Comparison of ENCODE assay signal across 1 cellular context in genomic region chr1:53992085-53992874, GRCh38.
TF ChIP-seq lines count a peak whose summit lies in the region.

No MANE protein-coding gene starts in this region.

TF ChIP-seq in HepG2, 621 proteins besides CTCF, POLR2A, EP300 and RAD21 (continued from another document and continues in another):
- TF ChIP-seq CEBPZ (IDR thresholded peaks at IDR 0.05; ENCODE audit: low read length) (no peak), MAFK (conservative IDR thresholded peaks at IDR 0.05 in 1 of 2, IDR thresholded peaks at IDR 0.05 in 1 of 2; ENCODE audit: low read length in 2 of 2) (no peak), GFI1 (CRISPR knock-in tag; IDR thresholded peaks at IDR 0.05; ENCODE audit: borderline replicate concordance) (no peak), ZBTB10 (CRISPR knock-in tag; IDR thresholded peaks at IDR 0.05; ENCODE audit: borderline replicate concordance) (no peak), MIER2 (CRISPR knock-in tag; IDR thresholded peaks at IDR 0.05) (no peak), ZNF350 (CRISPR knock-in tag; IDR thresholded peaks at IDR 0.05; ENCODE audit: borderline replicate concordance, low read depth) (0 out of 2 replicates have a peak, but pooled peaks have one; percentile 40), ZNF670 (CRISPR knock-in tag; IDR thresholded peaks at IDR 0.05; ENCODE audit: borderline replicate concordance) (no peak), PLRG1 (conservative IDR thresholded peaks at IDR 0.05) (no peak), HMGXB4 (CRISPR knock-in tag; IDR thresholded peaks at IDR 0.05; ENCODE audit: borderline replicate concordance in 1 of 2, low read depth in 1 of 2) (0 out of 4 replicates have a peak, but pooled peaks of 1 of the 2 experiments have one; percentile 56), MYPOP (CRISPR knock-in tag; IDR thresholded peaks at IDR 0.05) (no peak), NAIF1 (CRISPR knock-in tag; IDR thresholded peaks at IDR 0.05; ENCODE audit: borderline replicate concordance) (no peak), ZFP90 (CRISPR knock-in tag; IDR thresholded peaks at IDR 0.05; ENCODE audit: borderline replicate concordance) (no peak), MLXIP (CRISPR knock-in tag; IDR thresholded peaks at IDR 0.05; ENCODE audit: borderline replicate concordance) (no peak), SAP130 (CRISPR knock-in tag; IDR thresholded peaks at IDR 0.05; ENCODE audit: low read depth) (0 out of 2 replicates have a peak, but pooled peaks have one; percentile 28), MTA3 (CRISPR knock-in tag; IDR thresholded peaks at IDR 0.05) (no peak), JARID2 (CRISPR knock-in tag; IDR thresholded peaks at IDR 0.05; ENCODE audit: insufficient replicate concordance) (no peak), ZNF83 (CRISPR knock-in tag; IDR thresholded peaks at IDR 0.05; ENCODE audit: borderline replicate concordance) (no peak), ZNF335 (CRISPR knock-in tag; IDR thresholded peaks at IDR 0.05) (no peak), CHCHD3 (CRISPR knock-in tag; IDR thresholded peaks at IDR 0.05) (no peak), ZNF205 (CRISPR knock-in tag; IDR thresholded peaks at IDR 0.05) (0 out of 2 replicates have a peak, but pooled peaks have one; percentile 24), ZFP82 (CRISPR knock-in tag; IDR thresholded peaks at IDR 0.05; ENCODE audit: borderline replicate concordance) (no peak), ELK4 (CRISPR knock-in tag; IDR thresholded peaks at IDR 0.05; ENCODE audit: borderline replicate concordance) (no peak), PPARG (CRISPR knock-in tag; conservative IDR thresholded peaks at IDR 0.05) (no peak), SOX6 (IDR thresholded peaks at IDR 0.05) (no peak), SOX6 (CRISPR knock-in tag; IDR thresholded peaks at IDR 0.05) (no peak), KMT2B (CRISPR knock-in tag; IDR thresholded peaks at IDR 0.05) (0 out of 2 replicates have a peak, but pooled peaks have one; percentile 23), PRDM10 (CRISPR knock-in tag; IDR thresholded peaks at IDR 0.05; ENCODE audit: low read depth) (no peak), HDAC2 (CRISPR knock-in tag; IDR thresholded peaks at IDR 0.05) (0 out of 2 replicates have a peak, but pooled peaks have one; percentile 8), CREB1 (IDR thresholded peaks at IDR 0.05) (no peak), CREB1 (CRISPR knock-in tag; IDR thresholded peaks at IDR 0.05) (no peak), ZNF614 (CRISPR knock-in tag; IDR thresholded peaks at IDR 0.05; ENCODE audit: borderline replicate concordance) (no peak)
- TF ChIP-seq, protein P1, sequence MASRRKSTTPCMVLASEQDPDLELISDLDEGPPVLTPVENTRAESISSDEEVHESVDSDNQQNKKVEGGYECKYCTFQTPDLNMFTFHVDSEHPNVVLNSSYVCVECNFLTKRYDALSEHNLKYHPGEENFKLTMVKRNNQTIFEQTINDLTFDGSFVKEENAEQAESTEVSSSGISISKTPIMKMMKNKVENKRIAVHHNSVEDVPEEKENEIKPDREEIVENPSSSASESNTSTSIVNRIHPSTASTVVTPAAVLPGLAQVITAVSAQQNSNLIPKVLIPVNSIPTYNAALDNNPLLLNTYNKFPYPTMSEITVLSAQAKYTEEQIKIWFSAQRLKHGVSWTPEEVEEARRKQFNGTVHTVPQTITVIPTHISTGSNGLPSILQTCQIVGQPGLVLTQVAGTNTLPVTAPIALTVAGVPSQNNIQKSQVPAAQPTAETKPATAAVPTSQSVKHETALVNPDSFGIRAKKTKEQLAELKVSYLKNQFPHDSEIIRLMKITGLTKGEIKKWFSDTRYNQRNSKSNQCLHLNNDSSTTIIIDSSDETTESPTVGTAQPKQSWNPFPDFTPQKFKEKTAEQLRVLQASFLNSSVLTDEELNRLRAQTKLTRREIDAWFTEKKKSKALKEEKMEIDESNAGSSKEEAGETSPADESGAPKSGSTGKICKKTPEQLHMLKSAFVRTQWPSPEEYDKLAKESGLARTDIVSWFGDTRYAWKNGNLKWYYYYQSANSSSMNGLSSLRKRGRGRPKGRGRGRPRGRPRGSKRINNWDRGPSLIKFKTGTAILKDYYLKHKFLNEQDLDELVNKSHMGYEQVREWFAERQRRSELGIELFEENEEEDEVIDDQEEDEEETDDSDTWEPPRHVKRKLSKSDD (CRISPR knock-in tag; IDR thresholded peaks at IDR 0.05; ENCODE audit: low read depth), result no peak
- TF ChIP-seq, protein P2, sequence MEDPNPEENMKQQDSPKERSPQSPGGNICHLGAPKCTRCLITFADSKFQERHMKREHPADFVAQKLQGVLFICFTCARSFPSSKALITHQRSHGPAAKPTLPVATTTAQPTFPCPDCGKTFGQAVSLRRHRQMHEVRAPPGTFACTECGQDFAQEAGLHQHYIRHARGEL (CRISPR knock-in tag; IDR thresholded peaks at IDR 0.05), result no peak
- TF ChIP-seq, protein P3, sequence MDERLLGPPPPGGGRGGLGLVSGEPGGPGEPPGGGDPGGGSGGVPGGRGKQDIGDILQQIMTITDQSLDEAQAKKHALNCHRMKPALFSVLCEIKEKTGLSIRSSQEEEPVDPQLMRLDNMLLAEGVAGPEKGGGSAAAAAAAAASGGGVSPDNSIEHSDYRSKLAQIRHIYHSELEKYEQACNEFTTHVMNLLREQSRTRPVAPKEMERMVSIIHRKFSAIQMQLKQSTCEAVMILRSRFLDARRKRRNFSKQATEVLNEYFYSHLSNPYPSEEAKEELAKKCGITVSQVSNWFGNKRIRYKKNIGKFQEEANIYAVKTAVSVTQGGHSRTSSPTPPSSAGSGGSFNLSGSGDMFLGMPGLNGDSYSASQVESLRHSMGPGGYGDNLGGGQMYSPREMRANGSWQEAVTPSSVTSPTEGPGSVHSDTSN (CRISPR knock-in tag; IDR thresholded peaks at IDR 0.05), result no peak
